In genomic region chr10:84499846-84500245, GRCh38 we compare ENCODE assay signal across 2 cellular contexts.
TF ChIP-seq lines count a peak whose summit lies in the region.

No MANE protein-coding gene starts in this region.

TF ChIP-seq in IMR-90, 13 proteins besides CTCF, POLR2A, EP300 and RAD21:
- TF ChIP-seq RCOR1 (IDR thresholded peaks at IDR 0.05; ENCODE audit: insufficient replicate concordance, low read length) (no peak), FOS (IDR thresholded peaks at IDR 0.05; ENCODE audit: low read depth, low read length) (no peak)

TF ChIP-seq in endothelial cell of umbilical vein, 7 proteins besides CTCF, POLR2A, EP300 and RAD21:
- TF ChIP-seq FOS (IDR thresholded peaks at IDR 0.05; ENCODE audit: borderline replicate concordance, insufficient read depth, low read length) = no peak
- no peak for TF ChIP-seq EZH2 (IDR thresholded peaks at IDR 0.05; ENCODE audit: borderline replicate concordance, low read depth, low read length, severe bottlenecking)
- no peak for TF ChIP-seq JUN (IDR thresholded peaks at IDR 0.05; ENCODE audit: borderline replicate concordance, insufficient read depth, insufficient read length, low read depth)
- no peak for TF ChIP-seq MYC (IDR thresholded peaks at IDR 0.05; ENCODE audit: low read depth, low read length)
- no peak for TF ChIP-seq POLR2AphosphoS5 (IDR thresholded peaks at IDR 0.05; ENCODE audit: insufficient read depth, low read depth, low read length)
- no peak for TF ChIP-seq MAX (IDR thresholded peaks at IDR 0.05; ENCODE audit: insufficient read depth, insufficient read length)
- no peak for TF ChIP-seq GATA2 (IDR thresholded peaks at IDR 0.05; ENCODE audit: insufficient read depth, insufficient read length, low read depth, low read length)
TF ChIP-seq in endothelial cell of umbilical vein: peak in this region for 0.
